Comparison of ENCODE assay signal across 9 cellular contexts in genomic region chr21:42062543-42063022, GRCh38. TPM values are rescaled to one million over a fixed set of nuclear protein-coding genes. Genes with fewer than 3 reads are reported as not detected.
DNase-seq lines count a peak whose midpoint lies in the region; ATAC-seq, FAIRE-seq and TF ChIP-seq lines count a peak whose summit lies in the region.
"Had no signal": no experiment of that assay in that cellular context is flagged by ENCODE, and none has a peak within 500 bp of the region (broad histone marks: within the 10 kb centered on the region; RNA-seq: fewer than 3 reads in every experiment).

No MANE protein-coding gene starts in this region.

- no peak overlapping the region for H3K9ac ChIP-seq in keratinocyte (ENCODE audit: control insufficient read depth, extremely low read depth, insufficient read depth, low read length)

- H3K9me3 ChIP-seq in keratinocyte (ENCODE audit: control insufficient read depth, low read depth, low read length) = no peaks in the 10 kb centered on the region
- H3K9me3 ChIP-seq in MG63 = no peaks in the 10 kb centered on the region

- H3K4me1 Mint-ChIP-seq in CD14-positive monocyte = peaks cover 73% of the 10 kb centered on the region
- H3K4me1 Mint-ChIP-seq in activated CD4-positive, alpha-beta memory T cell treated with anti-CD3 and anti-CD28 coated beads for 36 hours (ENCODE audit: low read depth) = peaks cover 43% of the 10 kb centered on the region

- intact Hi-C loops in CD14-positive monocyte (cut with micrococcal nuclease) = loop anchor here (1.0 to 10.0 kb wide), 4 partner anchors 18 to 52 kb away; partner anchors contain the start of gene ZBTB21 (in 1 of the 2)
- intact Hi-C loops in activated CD4-positive, alpha-beta memory T cell treated with anti-CD3 and anti-CD28 coated beads for 36 hours (cut with micrococcal nuclease) = loop anchor here (1.0 to 5.0 kb wide), 3 partner anchors 51 to 175 kb away; no protein-coding TSS in a partner anchor

- H4K20me1 ChIP-seq in keratinocyte (ENCODE audit: control insufficient read depth, extremely low read depth, insufficient read depth, low read length) = no peaks in the 10 kb centered on the region

- CTCF ChIA-PET in activated CD4-positive, alpha-beta memory T cell treated with anti-CD3 and anti-CD28 coated beads for 36 hours (lab: Charles Lee) = no interaction called here

- H3K36me3 ChIP-seq in keratinocyte (ENCODE audit: control insufficient read depth in 2 of 2, extremely low read depth in 1 of 2, insufficient read depth in 2 of 2, low read length in 2 of 2) (no peaks in the 10 kb centered on the region), MG63 (no peaks in the 10 kb centered on the region)

- peak overlapping the region; percentile 65 for H3K4me3 ChIP-seq in Jurkat, Clone E6-1 (ENCODE audit: low read length)
- H3K4me3 ChIP-seq in keratinocyte (ENCODE audit: control insufficient read depth in 2 of 3, extremely low read depth in 1 of 3, insufficient read depth in 2 of 3, low read depth in 1 of 3, low read length in 3 of 3) (no peak overlapping the region), MG63 (no peak overlapping the region)

- FAIRE-seq in keratinocyte (lab: Jason Lieb, UNC) = peak; percentile 34

- peaks cover 3% of the 10 kb centered on the region for H3K9me1 ChIP-seq in keratinocyte (ENCODE audit: control insufficient read depth, extremely low read depth, insufficient read depth, low read length)

- H3K4me1 ChIP-seq in keratinocyte (ENCODE audit: control insufficient read depth, extremely low read depth, insufficient read depth, low read length) = peaks cover 37% of the 10 kb centered on the region

- H3K27ac Mint-ChIP-seq in CD14-positive monocyte = peak overlapping the region; percentile 93 to 97 (median 94)
- H3K27ac Mint-ChIP-seq in activated CD4-positive, alpha-beta memory T cell treated with anti-CD3 and anti-CD28 coated beads for 36 hours = peak overlapping the region; percentile 34

- H3K79me2 ChIP-seq in keratinocyte (ENCODE audit: control insufficient read depth, insufficient read depth, low read length) = no peaks in the 10 kb centered on the region

- H3K36me3 Mint-ChIP-seq in CD14-positive monocyte = no peaks in the 10 kb centered on the region
- no peaks in the 10 kb centered on the region for H3K36me3 Mint-ChIP-seq in activated CD4-positive, alpha-beta memory T cell treated with anti-CD3 and anti-CD28 coated beads for 36 hours

- peak; percentile 51 for ATAC-seq in GM21360 (IDR thresholded peaks at IDR 0.05; ENCODE audit: unreplicated experiment)

- dilution Hi-C loops in keratinocyte (cut with MboI; ENCODE audit: extremely low pct_ligation_motif_present, low sequenced_read_pairs) = no loop called here

- DNase-seq in CD14-positive monocyte (ENCODE audit: low spot score) (peak; percentile 79), keratinocyte (ENCODE audit: low read depth, low spot score) (no peak), foreskin melanocyte (no peak), MG63 (no peak)
- peak; percentile 94 for DNase-seq in Jurkat, Clone E6-1 (ENCODE audit: low read depth, low spot score)
- DNase-seq in activated CD4-positive, alpha-beta memory T cell treated with anti-CD3 and anti-CD28 coated beads for 36 hours = peak; percentile 89
- peak; percentile 50 for DNase-seq in stimulated activated CD8-positive, alpha-beta memory T cell treated with anti-CD3 and anti-CD28 coated beads, Interleukin-7, amount 100 ng/mL, for 24 hours (ENCODE audit: low read depth)

- no peak overlapping the region for H3K27ac ChIP-seq in keratinocyte (ENCODE audit: control insufficient read depth, insufficient read depth, low read length)
- H3K27ac ChIP-seq: C4-2B had no signal

- POLR2A ChIA-PET in activated CD4-positive, alpha-beta memory T cell treated with anti-CD3 and anti-CD28 coated beads for 36 hours (lab: Charles Lee) = interaction anchor here (0.7 to 2.2 kb wide), 3 partner anchors 12 to 60 kb away, joined by 3 to 6 read pairs (median 4); partner anchors contain the start of gene ZBTB21

- H3K4me3 Mint-ChIP-seq in CD14-positive monocyte = peak overlapping the region; percentile 61 to 85
- H3K4me3 Mint-ChIP-seq in activated CD4-positive, alpha-beta memory T cell treated with anti-CD3 and anti-CD28 coated beads for 36 hours = peak overlapping the region; percentile 60

- H3K27me3 Mint-ChIP-seq in CD14-positive monocyte (ENCODE audit: low read depth in 3 of 3) = peaks cover 0 to 4% (median 2%) of the 10 kb centered on the region in 3 donors
- no peaks in the 10 kb centered on the region for H3K27me3 Mint-ChIP-seq in activated CD4-positive, alpha-beta memory T cell treated with anti-CD3 and anti-CD28 coated beads for 36 hours

- H3K27me3 ChIP-seq in keratinocyte (ENCODE audit: control insufficient read depth, extremely low read depth, insufficient read depth, low read length) (no peaks in the 10 kb centered on the region), MG63 (no peaks in the 10 kb centered on the region)

- no peak for TF ChIP-seq CTCF in CD14-positive monocyte (IDR thresholded peaks at IDR 0.05)
- TF ChIP-seq CTCF in keratinocyte (optimal IDR thresholded peaks at IDR 0.05 in 1 of 3, IDR thresholded peaks at IDR 0.05 in 1 of 3, conservative IDR thresholded peaks at IDR 0.05 in 1 of 3; ENCODE audit: extremely low read depth in 1 of 3, insufficient read depth in 2 of 3, low read length in 3 of 3) = no peak

- H2AFZ ChIP-seq in keratinocyte (ENCODE audit: control insufficient read depth, low read length) = no peak overlapping the region

- peak overlapping the region; percentile 68 for H3K4me2 ChIP-seq in keratinocyte (ENCODE audit: control insufficient read depth, extremely low read depth, insufficient read depth, low read depth, low read length)

- no peaks in the 10 kb centered on the region for H3K9me3 Mint-ChIP-seq in CD14-positive monocyte
- H3K9me3 Mint-ChIP-seq in activated CD4-positive, alpha-beta memory T cell treated with anti-CD3 and anti-CD28 coated beads for 36 hours = no peaks in the 10 kb centered on the region

RNA-seq across cellular contexts. Expression of gene UMODL1, which starts 8.5 kb away (rescaled TPM):
- not detected for polyA plus RNA-seq in CD14-positive monocyte
- 0.86 TPM for polyA plus RNA-seq in Jurkat, Clone E6-1 (2012; ENCODE audit: insufficient read depth, insufficient read length)
- not detected for total RNA-seq in activated CD4-positive, alpha-beta memory T cell treated with anti-CD3 and anti-CD28 coated beads for 36 hours
- 0.03 TPM in 1 of 3 replicates, not detected in the others for polyA plus RNA-seq in keratinocyte
- polyA plus RNA-seq in keratinocyte (2011; ENCODE audit: low read depth) = not detected
- polyA plus RNA-seq in keratinocyte (2011; cell fraction: cytosol; rRNA removed) = not detected in 2 replicates
- not detected in 2 replicates for polyA plus RNA-seq in keratinocyte (2011; cell fraction: nucleus; rRNA removed)
- polyA plus RNA-seq in keratinocyte (2012; ENCODE audit: low replicate concordance) = not detected in 2 replicates
- not detected in 3 replicates for polyA minus RNA-seq in keratinocyte
- polyA minus RNA-seq in keratinocyte (2011; cell fraction: cytosol; rRNA and poly(A)+ RNA removed) = not detected
- polyA minus RNA-seq in keratinocyte (2011; cell fraction: nucleus; rRNA and poly(A)+ RNA removed) = not detected in 2 replicates
- total RNA-seq in MG63 (2014; rRNA removed; shearing (Covaris generic); ENCODE audit: low replicate concordance) = not detected in 2 replicates

RNA-seq across cellular contexts. Expression of gene ZBTB21, which starts 52.4 kb away (rescaled TPM):
- polyA plus RNA-seq in CD14-positive monocyte (1 to 10 TPM; 4.7 to 7.2 TPM), keratinocyte (9.5 to 12.2 TPM (median 10.3 TPM) in 3 replicates)
- 12.8 TPM for polyA plus RNA-seq in Jurkat, Clone E6-1 (2012; ENCODE audit: insufficient read depth, insufficient read length)
- total RNA-seq in activated CD4-positive, alpha-beta memory T cell treated with anti-CD3 and anti-CD28 coated beads for 36 hours = 10 to 100 TPM; 23.6 to 24.1 TPM
- polyA plus RNA-seq in keratinocyte (2011; ENCODE audit: low read depth) = 11.1 TPM
- 4.8 and 8.0 TPM in 2 replicates for polyA plus RNA-seq in keratinocyte (2011; cell fraction: cytosol; rRNA removed)
- 17.5 and 20.6 TPM in 2 replicates for polyA plus RNA-seq in keratinocyte (2011; cell fraction: nucleus; rRNA removed)
- 7.3 and 14.0 TPM in 2 replicates for polyA plus RNA-seq in keratinocyte (2012; ENCODE audit: low replicate concordance)
- polyA minus RNA-seq in keratinocyte = 15.5 to 28.0 TPM (median 22.1 TPM) in 3 replicates
- 6.7 TPM for polyA minus RNA-seq in keratinocyte (2011; cell fraction: cytosol; rRNA and poly(A)+ RNA removed)
- 16.7 and 23.7 TPM in 2 replicates for polyA minus RNA-seq in keratinocyte (2011; cell fraction: nucleus; rRNA and poly(A)+ RNA removed)
- 5.1 and 13.0 TPM in 2 replicates for total RNA-seq in MG63 (2014; rRNA removed; shearing (Covaris generic); ENCODE audit: low replicate concordance)

Comparison
In these comparisons a context has a peak if more than half of its experiments do, and no peak if none do; other contexts are left out.
1. DNase-seq: peak in CD14-positive monocyte (single experiment), Jurkat, Clone E6-1 (single experiment), activated CD4-positive, alpha-beta memory T cell treated with anti-CD3 and anti-CD28 coated beads for 36 hours (single experiment) and stimulated activated CD8-positive, alpha-beta memory T cell treated with anti-CD3 and anti-CD28 coated beads, Interleukin-7, amount 100 ng/mL, for 24 hours (single experiment); none in keratinocyte (single experiment), foreskin melanocyte (single experiment) and MG63 (single experiment).